1 cellular context compared by ENCODE assay signal in the genomic region with DNA sequence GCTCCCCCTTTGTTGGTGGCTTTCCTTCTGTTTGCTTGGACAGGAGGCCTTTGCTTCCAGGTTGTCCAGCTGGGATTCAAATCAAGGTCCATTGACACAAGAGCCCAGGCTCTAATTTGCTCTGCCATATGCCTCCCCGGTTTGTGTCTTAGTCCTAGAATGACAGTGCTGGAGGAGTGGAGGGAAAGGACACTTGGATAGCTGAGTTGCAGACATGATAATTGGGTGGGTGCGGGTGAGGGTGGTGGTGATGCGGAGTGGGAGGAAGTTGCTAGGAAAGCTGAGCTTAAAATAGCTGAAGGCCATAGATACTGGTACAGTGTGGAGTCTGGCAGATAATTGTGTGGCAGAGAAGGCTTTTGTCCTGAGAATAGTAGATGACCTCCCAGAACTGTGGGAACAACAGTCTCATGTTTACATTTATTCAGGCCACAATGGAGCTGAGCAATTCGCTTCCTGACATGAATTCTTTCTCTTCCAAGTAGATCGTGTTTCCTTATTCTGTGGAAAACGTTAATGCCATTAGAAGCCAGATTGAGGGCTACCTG.
TF ChIP-seq lines count a peak whose summit lies in the region.

No MANE protein-coding gene starts in this region.

TF ChIP-seq in H1, 55 proteins besides CTCF, POLR2A, EP300 and RAD21:
- no peak for TF ChIP-seq PHF8 (conservative IDR thresholded peaks at IDR 0.05; ENCODE audit: low read depth, low read length)
- no peak for TF ChIP-seq POLR2AphosphoS5 (IDR thresholded peaks at IDR 0.05; ENCODE audit: low read depth, low read length)
- TF ChIP-seq, protein P1, sequence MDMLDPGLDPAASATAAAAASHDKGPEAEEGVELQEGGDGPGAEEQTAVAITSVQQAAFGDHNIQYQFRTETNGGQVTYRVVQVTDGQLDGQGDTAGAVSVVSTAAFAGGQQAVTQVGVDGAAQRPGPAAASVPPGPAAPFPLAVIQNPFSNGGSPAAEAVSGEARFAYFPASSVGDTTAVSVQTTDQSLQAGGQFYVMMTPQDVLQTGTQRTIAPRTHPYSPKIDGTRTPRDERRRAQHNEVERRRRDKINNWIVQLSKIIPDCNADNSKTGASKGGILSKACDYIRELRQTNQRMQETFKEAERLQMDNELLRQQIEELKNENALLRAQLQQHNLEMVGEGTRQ (IDR thresholded peaks at IDR 0.05; ENCODE audit: low read length) = no peak
- no peak for TF ChIP-seq FOSL1 (IDR thresholded peaks at IDR 0.05; ENCODE audit: insufficient read depth, low read depth, low read length)
TF ChIP-seq in H1: peak in this region for 0.
